In genomic region chr11:33912405-33913361, GRCh38 we compare ENCODE assay signal across 8 cellular contexts. TPM values are rescaled to one million over a fixed set of nuclear protein-coding genes. Genes with fewer than 3 reads are reported as not detected.
DNase-seq lines count a peak whose midpoint lies in the region; ATAC-seq and FAIRE-seq lines count a peak whose summit lies in the region.

No MANE protein-coding gene starts in this region.

- peaks cover 4% of the 10 kb centered on the region for H3K36me3 Mint-ChIP-seq in stimulated activated naive CD8-positive, alpha-beta T cell treated with anti-CD3 and anti-CD28 coated beads, Interleukin-15, Interleukin-2, amounts not matched to agents 100 ng/mL and 50 ng/mL, for 24 hours (ENCODE audit: low read depth)

- peaks cover 19% of the 10 kb centered on the region for H3K4me1 Mint-ChIP-seq in stimulated activated naive CD8-positive, alpha-beta T cell treated with anti-CD3 and anti-CD28 coated beads, Interleukin-15, Interleukin-2, amounts not matched to agents 100 ng/mL and 50 ng/mL, for 24 hours (ENCODE audit: low read depth)

- H3K27ac Mint-ChIP-seq in stimulated activated naive CD8-positive, alpha-beta T cell treated with anti-CD3 and anti-CD28 coated beads, Interleukin-15, Interleukin-2, amounts not matched to agents 100 ng/mL and 50 ng/mL, for 24 hours: peak overlapping the region; percentile 56

- H3K9me3 Mint-ChIP-seq in stimulated activated naive CD8-positive, alpha-beta T cell treated with anti-CD3 and anti-CD28 coated beads, Interleukin-15, Interleukin-2, amounts not matched to agents 100 ng/mL and 50 ng/mL, for 24 hours: peaks cover 14% of the 10 kb centered on the region

- in situ Hi-C loops in Caki2 (cut with HindIII; ENCODE audit: low pct_unique_long_range_greater_than_20kb, low sequenced_read_pairs): no loop called here

- H3K4me3 Mint-ChIP-seq in stimulated activated naive CD8-positive, alpha-beta T cell treated with anti-CD3 and anti-CD28 coated beads, Interleukin-15, Interleukin-2, amounts not matched to agents 100 ng/mL and 50 ng/mL, for 24 hours: no peak overlapping the region

- ATAC-seq in HG03159 (IDR thresholded peaks at IDR 0.05; ENCODE audit: unreplicated experiment) (peak; percentile 81), esophagus mucosa (peak; percentile 90)

- DNase-seq in Caki2 (ENCODE audit: low read depth) (peak; percentile 71), GM19239 (ENCODE audit: insufficient read length, low spot score) (peak; percentile 22), NCI-H524 treated with DMSO at 0.1 percent for 48 hours (lab: John Stamatoyannopoulos, UW) (peak; percentile 30), cerebellar nuclear complex (lab: John Stamatoyannopoulos, UW) (no peak), nucleus accumbens (lab: John Stamatoyannopoulos, UW) (no peak)

- H3K27me3 Mint-ChIP-seq in stimulated activated naive CD8-positive, alpha-beta T cell treated with anti-CD3 and anti-CD28 coated beads, Interleukin-15, Interleukin-2, amounts not matched to agents 100 ng/mL and 50 ng/mL, for 24 hours: peaks cover 65% of the 10 kb centered on the region

- FAIRE-seq in GM19239 (lab: Jason Lieb, UNC): peak; percentile 77

RNA-seq across cellular contexts. Expression of gene LMO2, which starts 20.8 kb away (rescaled TPM):
- not detected in 2 replicates for total RNA-seq in Caki2 (2014; rRNA removed; shearing (Covaris generic); ENCODE audit: low replicate concordance)
- total RNA-seq in esophagus mucosa: 11.7 TPM

Comparison
In these comparisons a context has a peak if more than half of its experiments do, and no peak if none do; other contexts are left out.
1. DNase-seq: peak in Caki2 (single experiment), GM19239 (single experiment) and NCI-H524 treated with DMSO at 0.1 percent for 48 hours (single experiment); none in cerebellar nuclear complex (0 of 2) and nucleus accumbens (0 of 56).
2. RNA of gene LMO2, which starts 20.8 kb away (total RNA-seq): 11.7 TPM in esophagus mucosa (single experiment); not detected in Caki2; every median in the first group is over 10 times any median in the second.